Comparison of ENCODE assay signal across 8 cellular contexts in genomic region chr11:36746886-36747710, GRCh38.
DNase-seq lines count a peak whose midpoint lies in the region; ATAC-seq and TF ChIP-seq lines count a peak whose summit lies in the region.

No MANE protein-coding gene starts in this region.

- intact Hi-C loops in Right ventricle myocardium superior (cut with DNase I), result loop anchor here (2.0 to 5.0 kb wide), 2 partner anchors 44 to 185 kb away; no protein-coding TSS in a partner anchor
- intact Hi-C loops in psoas muscle (cut with DNase I), result loop anchor here (1.0 to 5.0 kb wide), 3 partner anchors 44 to 185 kb away; no protein-coding TSS in a partner anchor

- peak; percentile 93 for ATAC-seq in HG02763 (IDR thresholded peaks at IDR 0.05; ENCODE audit: unreplicated experiment)
- ATAC-seq in Right ventricle myocardium superior (ENCODE audit: poor library complexity), result peak; percentile 98
- ATAC-seq in psoas muscle, result peak; percentile 95 to 100 (median 99)

- peaks cover 13 to 18% of the 10 kb centered on the region in 2 experiments for H3K4me1 ChIP-seq in SK-N-SH (ENCODE audit: control insufficient read depth in 1 of 2, insufficient read depth in 2 of 2, low read depth in 1 of 2, low read length in 1 of 2)
- no peaks in the 10 kb centered on the region for H3K4me1 ChIP-seq in psoas muscle

- H3K4me2 ChIP-seq in SK-N-SH, result no peak overlapping the region

- H3K4me3 ChIP-seq in GM12875 (ENCODE audit: low read depth, low read length) (no peak overlapping the region), SK-N-SH (ENCODE audit: low read depth in 2 of 2, low read length in 1 of 2) (peak overlapping the region in 1 of 2 experiments; percentile 39; a peak in 1 of 4 replicates), psoas muscle (no peak overlapping the region)

- H3K9me2 ChIP-seq in SK-N-SH, result no peaks in the 10 kb centered on the region

- H3K9me3 ChIP-seq in SK-N-SH (no peaks in the 10 kb centered on the region), psoas muscle (no peaks in the 10 kb centered on the region)

- TF ChIP-seq RAD21 in SK-N-SH (IDR thresholded peaks at IDR 0.05; ENCODE audit: low read length), result peak; percentile 97

- H4K20me1 ChIP-seq in SK-N-SH (ENCODE audit: insufficient read depth), result no peaks in the 10 kb centered on the region

- no peak overlapping the region for H2AFZ ChIP-seq in SK-N-SH (ENCODE audit: low read depth)

- no peak for TF ChIP-seq EP300 in SK-N-SH (IDR thresholded peaks at IDR 0.05; ENCODE audit: borderline replicate concordance in 1 of 2, low read depth in 1 of 2, low read length in 1 of 2)

- DNase-seq in NCI-H128 (lab: John Stamatoyannopoulos, UW; ENCODE audit: unreplicated experiment) (peak; percentile 55), SK-N-SH (peak; percentile 76), Right ventricle myocardium superior (peak; percentile 88), psoas muscle (peak; percentile 65 to 86), GM19240 (ENCODE audit: insufficient read length, low spot score) (no peak)
- DNase-seq in activated naive CD4-positive, alpha-beta T cell treated with anti-CD3 and anti-CD28 coated beads, Interleukin-2, amount 50 U/mL, for 16 hours, result peak; percentile 75

- H3K36me3 ChIP-seq in SK-N-SH (replicated peaks in 1 of 2; ENCODE audit: control insufficient read depth in 1 of 2, insufficient read depth in 2 of 2, low read length in 1 of 2) (no peaks in the 10 kb centered on the region), psoas muscle (ENCODE audit: insufficient read depth in 1 of 2, low read depth in 1 of 2) (no peaks in the 10 kb centered on the region)

- H3F3A ChIP-seq in SK-N-SH (replicated peaks; ENCODE audit: insufficient read depth), result peaks cover 10% of the 10 kb centered on the region

- TF ChIP-seq CTCF in GM12875 (IDR thresholded peaks at IDR 0.05; ENCODE audit: borderline replicate concordance, insufficient read depth, low read depth, low read length) (peak; percentile 91), SK-N-SH (IDR thresholded peaks at IDR 0.05) (peak; percentile 99), psoas muscle (IDR thresholded peaks at IDR 0.05) (peak; percentile 98)

- H3K27me3 ChIP-seq in SK-N-SH (ENCODE audit: insufficient read depth) (no peaks in the 10 kb centered on the region), psoas muscle (ENCODE audit: insufficient read depth in 3 of 3, low read length in 2 of 3) (no peaks in the 10 kb centered on the region)

- peak overlapping the region in 1 of 2 experiments; percentile 67; a peak in 2 of 4 replicates for H3K27ac ChIP-seq in SK-N-SH (ENCODE audit: low read depth in 2 of 2, low read length in 1 of 2)
- no peak overlapping the region for H3K27ac ChIP-seq in psoas muscle

- POLR2A ChIA-PET in SK-N-SH (lab: Yijun Ruan, JAX), result interaction anchor here (0.6 to 1.4 kb wide), 4 partner anchors 45 to 237 kb away, joined by 3 to 13 read pairs (median 4); partner anchors contain the start of gene TRAF6

- no peak overlapping the region for H3K9ac ChIP-seq in SK-N-SH

- CTCF ChIA-PET in SK-N-SH (lab: Yijun Ruan, JAX), result interaction anchor here (0.5 to 9.6 kb wide), 84 partner anchors 9 to 961 kb away, joined by 3 to 290 read pairs (median 4); partner anchors contain the start of genes IFTAP and TRAF6

- WGBS in SK-N-SH (ENCODE audit: low lambda C conversion rate), result 49% methylated on average over 7 of the region's 7 CpGs
- WGBS in psoas muscle, 3 donors, result 34 to 37% (median 34%) methylated on average over 7 of the region's 7 CpGs

- no peaks in the 10 kb centered on the region for H3K79me2 ChIP-seq in SK-N-SH (ENCODE audit: insufficient read depth)

TF ChIP-seq in SK-N-SH, 30 proteins besides CTCF, POLR2A, EP300 and RAD21 (continues in another document):
- TF ChIP-seq MEF2A (IDR thresholded peaks at IDR 0.05; ENCODE audit: borderline replicate concordance, low read depth) (no peak), JUND (IDR thresholded peaks at IDR 0.05) (no peak), RCOR1 (IDR thresholded peaks at IDR 0.05; ENCODE audit: low read length) (peak; percentile 52; the same call in 1 of the 2 replicates), MXI1 (IDR thresholded peaks at IDR 0.05; ENCODE audit: low read depth, low read length) (no peak), GABPA (IDR thresholded peaks at IDR 0.05; ENCODE audit: low read depth) (no peak), RXRA (IDR thresholded peaks at IDR 0.05; ENCODE audit: borderline replicate concordance, low read depth) (no peak), RFX5 (IDR thresholded peaks at IDR 0.05; ENCODE audit: low read length) (no peak), EZH2phosphoT487 (IDR thresholded peaks at IDR 0.05; ENCODE audit: borderline replicate concordance, low read depth) (no peak), GATA2 (CRISPR knock-in tag; IDR thresholded peaks at IDR 0.05) (no peak), PBX3 (IDR thresholded peaks at IDR 0.05) (no peak), ZBTB33 (IDR thresholded peaks at IDR 0.05; ENCODE audit: borderline replicate concordance, low read depth) (no peak), CHD2 (IDR thresholded peaks at IDR 0.05; ENCODE audit: low read length, partially characterized antibody) (peak; percentile 53), FOXM1 (IDR thresholded peaks at IDR 0.05; ENCODE audit: low read depth) (no peak), FOSL2 (IDR thresholded peaks at IDR 0.05; ENCODE audit: borderline replicate concordance, low read depth) (no peak), USF1 (IDR thresholded peaks at IDR 0.05; ENCODE audit: borderline replicate concordance, low read depth) (no peak), TAF1 (IDR thresholded peaks at IDR 0.05; ENCODE audit: borderline replicate concordance, low read depth, low read length) (no peak), POLR2AphosphoS5 (IDR thresholded peaks at IDR 0.05; ENCODE audit: low read depth, low read length) (no peak), SMC3 (IDR thresholded peaks at IDR 0.05; ENCODE audit: low read depth, low read length) (peak; percentile 97), FOXJ3 (CRISPR knock-in tag; IDR thresholded peaks at IDR 0.05) (no peak)
- TF ChIP-seq, protein P1, sequence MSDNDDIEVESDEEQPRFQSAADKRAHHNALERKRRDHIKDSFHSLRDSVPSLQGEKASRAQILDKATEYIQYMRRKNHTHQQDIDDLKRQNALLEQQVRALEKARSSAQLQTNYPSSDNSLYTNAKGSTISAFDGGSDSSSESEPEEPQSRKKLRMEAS (IDR thresholded peaks at IDR 0.05; ENCODE audit: low read depth), result no peak
- TF ChIP-seq, protein P2, sequence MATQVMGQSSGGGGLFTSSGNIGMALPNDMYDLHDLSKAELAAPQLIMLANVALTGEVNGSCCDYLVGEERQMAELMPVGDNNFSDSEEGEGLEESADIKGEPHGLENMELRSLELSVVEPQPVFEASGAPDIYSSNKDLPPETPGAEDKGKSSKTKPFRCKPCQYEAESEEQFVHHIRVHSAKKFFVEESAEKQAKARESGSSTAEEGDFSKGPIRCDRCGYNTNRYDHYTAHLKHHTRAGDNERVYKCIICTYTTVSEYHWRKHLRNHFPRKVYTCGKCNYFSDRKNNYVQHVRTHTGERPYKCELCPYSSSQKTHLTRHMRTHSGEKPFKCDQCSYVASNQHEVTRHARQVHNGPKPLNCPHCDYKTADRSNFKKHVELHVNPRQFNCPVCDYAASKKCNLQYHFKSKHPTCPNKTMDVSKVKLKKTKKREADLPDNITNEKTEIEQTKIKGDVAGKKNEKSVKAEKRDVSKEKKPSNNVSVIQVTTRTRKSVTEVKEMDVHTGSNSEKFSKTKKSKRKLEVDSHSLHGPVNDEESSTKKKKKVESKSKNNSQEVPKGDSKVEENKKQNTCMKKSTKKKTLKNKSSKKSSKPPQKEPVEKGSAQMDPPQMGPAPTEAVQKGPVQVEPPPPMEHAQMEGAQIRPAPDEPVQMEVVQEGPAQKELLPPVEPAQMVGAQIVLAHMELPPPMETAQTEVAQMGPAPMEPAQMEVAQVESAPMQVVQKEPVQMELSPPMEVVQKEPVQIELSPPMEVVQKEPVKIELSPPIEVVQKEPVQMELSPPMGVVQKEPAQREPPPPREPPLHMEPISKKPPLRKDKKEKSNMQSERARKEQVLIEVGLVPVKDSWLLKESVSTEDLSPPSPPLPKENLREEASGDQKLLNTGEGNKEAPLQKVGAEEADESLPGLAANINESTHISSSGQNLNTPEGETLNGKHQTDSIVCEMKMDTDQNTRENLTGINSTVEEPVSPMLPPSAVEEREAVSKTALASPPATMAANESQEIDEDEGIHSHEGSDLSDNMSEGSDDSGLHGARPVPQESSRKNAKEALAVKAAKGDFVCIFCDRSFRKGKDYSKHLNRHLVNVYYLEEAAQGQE (IDR thresholded peaks at IDR 0.05; ENCODE audit: low read depth, low read length), result no peak
